Comparison of ENCODE assay signal across 12 cellular contexts in genomic region chr7:6159524-6160011, GRCh38. TPM values are rescaled to one million over a fixed set of nuclear protein-coding genes. Genes with fewer than 3 reads are reported as not detected.
DNase-seq lines count a peak whose midpoint lies in the region; ATAC-seq, FAIRE-seq and TF ChIP-seq lines count a peak whose summit lies in the region.
"Had no signal": no experiment of that assay in that cellular context is flagged by ENCODE, and none has a peak within 500 bp of the region (broad histone marks: within the 10 kb centered on the region; RNA-seq: fewer than 3 reads in every experiment).

No MANE protein-coding gene starts in this region.

- no peak overlapping the region for H2BK120ac ChIP-seq in mesenchymal stem cell (ENCODE audit: low read depth, low read length)

- ATAC-seq in K562, result no peak
- no peak for ATAC-seq in left colon

- H3K4me2 ChIP-seq in K562 (ENCODE audit: insufficient read depth, low read length) (no peak overlapping the region), mesenchymal stem cell (ENCODE audit: low read length, poor library complexity, severe bottlenecking) (no peak overlapping the region)

- H2BK5ac ChIP-seq in mesenchymal stem cell (ENCODE audit: low read depth, low read length, poor library complexity, severe bottlenecking), result no peak overlapping the region

- no peak overlapping the region for H2BK12ac ChIP-seq in mesenchymal stem cell (ENCODE audit: low read length in 2 of 2)

- H3K4me3 ChIP-seq in HUES48 (ENCODE audit: low read depth, low read length), result no peak overlapping the region
- H3K4me3 ChIP-seq in K562, result no peak overlapping the region
- peak overlapping the region in 1 of 2 experiments; percentile 22 for H3K4me3 ChIP-seq in mesenchymal stem cell (ENCODE audit: insufficient read depth in 1 of 2, low read depth in 1 of 2, low read length in 2 of 2)
- H3K4me3 ChIP-seq: hepatocyte, spleen had no signal

- H4K8ac ChIP-seq in mesenchymal stem cell (ENCODE audit: low read length), result peak overlapping the region; percentile 48

- H2BK15ac ChIP-seq in mesenchymal stem cell (ENCODE audit: low read depth, poor library complexity, severe bottlenecking), result no peak overlapping the region

- no peaks in the 10 kb centered on the region for H3K79me2 ChIP-seq in K562 (ENCODE audit: control insufficient read depth, insufficient read depth, low read length)
- H3K79me2 ChIP-seq: hepatocyte had no signal

- no peak overlapping the region for H2AFZ ChIP-seq in K562 (ENCODE audit: low read depth, low read length)
- H2AFZ ChIP-seq in mesenchymal stem cell (ENCODE audit: low read depth, low read length), result no peak overlapping the region
- H2AFZ ChIP-seq: hepatocyte had no signal

- H3K14ac ChIP-seq in mesenchymal stem cell (ENCODE audit: low read length in 2 of 2), result no peak overlapping the region

- no peak for TF ChIP-seq POLR2A in K562 (conservative IDR thresholded peaks at IDR 0.05)

- no peaks in the 10 kb centered on the region for H3K9me1 ChIP-seq in K562 (ENCODE audit: control insufficient read depth, insufficient read depth, low read length)

- CTCF ChIA-PET in K562 (lab: Yijun Ruan, JAX; ENCODE audit: low intra/inter-chr PET ratio), result interaction anchor here (1.4 kb wide), 1 partner anchor 163 kb away, joined by 11 read pairs; no protein-coding TSS in a partner anchor

- peaks cover 58% of the 10 kb centered on the region for H3K36me3 Mint-ChIP-seq in activated T-helper 2 cell treated with anti-CD3 and anti-CD28 coated beads, Interferon-gamma antibody, Interleukin-2, Interleukin-4, amounts not matched to agents 10 μg/mL and 5 μg/mL and 100 μg/mL, durations not matched to agents 14 hours and 24 hours and 36 hours (ENCODE audit: low read depth)
- peaks cover 42% of the 10 kb centered on the region for H3K36me3 Mint-ChIP-seq in activated CD4-positive, alpha-beta T cell treated with anti-CD3 and anti-CD28 coated beads, Interleukin-2, amount 10 ng/mL, durations not matched to agents 24 days and 14 days (ENCODE audit: low read depth)

- H4K91ac ChIP-seq in mesenchymal stem cell (ENCODE audit: low read length), result no peak overlapping the region

- peaks cover 11% of the 10 kb centered on the region for H3K4me1 Mint-ChIP-seq in activated T-helper 2 cell treated with anti-CD3 and anti-CD28 coated beads, Interferon-gamma antibody, Interleukin-2, Interleukin-4, amounts not matched to agents 10 μg/mL and 5 μg/mL and 100 μg/mL, durations not matched to agents 14 hours and 24 hours and 36 hours (ENCODE audit: low read depth)
- peaks cover 4% of the 10 kb centered on the region for H3K4me1 Mint-ChIP-seq in activated CD4-positive, alpha-beta T cell treated with anti-CD3 and anti-CD28 coated beads, Interleukin-2, amount 10 ng/mL, durations not matched to agents 24 days and 14 days
- H3K4me1 Mint-ChIP-seq: B cell had no signal

- no peak for TF ChIP-seq RAD21 in K562 (CRISPR knock-in tag; conservative IDR thresholded peaks at IDR 0.05 in 1 of 2, IDR thresholded peaks at IDR 0.05 in 1 of 2)

- DNase-seq in K562 (ENCODE audit: extremely low read depth in 1 of 4, low spot score in 3 of 4), result no peak
- DNase-seq in mesenchymal stem cell, result no peak
- no peak for DNase-seq in left colon
- DNase-seq in stimulated activated CD4-positive, alpha-beta T cell treated with anti-CD3 and anti-CD28 coated beads, Interleukin-4, amount 100 ng/mL, for 24 hours, result no peak
- DNase-seq in activated T-helper 2 cell treated with anti-CD3 and anti-CD28 coated beads, Interferon-gamma antibody, Interleukin-2, Interleukin-4, amounts not matched to agents 10 μg/mL and 5 μg/mL and 100 μg/mL, durations not matched to agents 14 hours and 24 hours and 36 hours (ENCODE audit: low spot score), result no peak
- no peak for DNase-seq in activated CD4-positive, alpha-beta T cell treated with anti-CD3 and anti-CD28 coated beads, Interleukin-2, amount 10 ng/mL, durations not matched to agents 24 days and 14 days
- DNase-seq: activated CD4-positive, alpha-beta T cell treated with anti-CD3 and anti-CD28 coated beads, Interleukin-2, amount 50 U/mL, for 4 hours; spleen had no signal

- TF ChIP-seq EP300 in K562 (IDR thresholded peaks at IDR 0.05; ENCODE audit: low read length), result no peak

- in situ Hi-C loops in K562 (cut with MboI), result no loop called here

- intact Hi-C loops in K562 (cut with micrococcal nuclease) (loop anchor here (1.0 kb wide), 1 partner anchor 164 kb away; no protein-coding TSS in a partner anchor), left colon (cut with DNase I, micrococcal nuclease) (loop anchor here (2.0 to 5.0 kb wide), 2 partner anchors 163 to 168 kb away; no protein-coding TSS in a partner anchor)
- intact Hi-C loops in activated T-helper 2 cell treated with anti-CD3 and anti-CD28 coated beads, Interferon-gamma antibody, Interleukin-2, Interleukin-4, amounts not matched to agents 10 μg/mL and 5 μg/mL and 100 μg/mL, durations not matched to agents 14 hours and 24 hours and 36 hours (cut with micrococcal nuclease), result no loop called here
- intact Hi-C loops in activated CD4-positive, alpha-beta T cell treated with anti-CD3 and anti-CD28 coated beads, Interleukin-2, amount 10 ng/mL, durations not matched to agents 24 days and 14 days (cut with micrococcal nuclease), result loop anchor here (10.0 kb wide), 1 partner anchor 165 kb away; no protein-coding TSS in a partner anchor

- H3K27me3 ChIP-seq in HUES48 (ENCODE audit: control insufficient read depth, insufficient read depth, low read length) (no peaks in the 10 kb centered on the region), K562 (ENCODE audit: control insufficient read depth in 2 of 2, insufficient read depth in 2 of 2, low read length in 2 of 2) (no peaks in the 10 kb centered on the region), mesenchymal stem cell (ENCODE audit: control insufficient read depth in 1 of 2, insufficient read depth in 1 of 2, low read length in 2 of 2) (no peaks in the 10 kb centered on the region)
- H3K27me3 ChIP-seq: hepatocyte, spleen had no signal

- no peak overlapping the region for H3K9ac ChIP-seq in HUES48 (ENCODE audit: low read depth, low read length)
- 0 out of 4 replicates have a peak overlapping the region, but pooled peaks of 1 of the 2 experiments have one; percentile 46 for H3K9ac ChIP-seq in K562 (ENCODE audit: insufficient read depth in 1 of 2, low read depth in 2 of 2, low read length in 2 of 2)
- peak overlapping the region; percentile 60 for H3K9ac ChIP-seq in mesenchymal stem cell (ENCODE audit: low read length)

- H3K9me3 ChIP-seq in HUES48 (ENCODE audit: control insufficient read depth, insufficient read depth, low read length), result no peaks in the 10 kb centered on the region
- H3K9me3 ChIP-seq in K562 (replicated peaks; ENCODE audit: control insufficient read depth, insufficient read depth, low read depth, low read length), result no peaks in the 10 kb centered on the region
- H3K9me3 ChIP-seq in mesenchymal stem cell (ENCODE audit: control insufficient read depth, low read length), result no peaks in the 10 kb centered on the region
- H3K9me3 ChIP-seq: spleen had no signal

- H3K27ac Mint-ChIP-seq in activated T-helper 2 cell treated with anti-CD3 and anti-CD28 coated beads, Interferon-gamma antibody, Interleukin-2, Interleukin-4, amounts not matched to agents 10 μg/mL and 5 μg/mL and 100 μg/mL, durations not matched to agents 14 hours and 24 hours and 36 hours, result no peak overlapping the region
- no peak overlapping the region for H3K27ac Mint-ChIP-seq in activated CD4-positive, alpha-beta T cell treated with anti-CD3 and anti-CD28 coated beads, Interleukin-2, amount 10 ng/mL, durations not matched to agents 24 days and 14 days
- H3K27ac Mint-ChIP-seq: B cell had no signal

- no peak for TF ChIP-seq CTCF in K562 (IDR thresholded peaks at IDR 0.05 in 2 of 3, conservative IDR thresholded peaks at IDR 0.05 in 1 of 3; ENCODE audit: insufficient read depth in 2 of 3, low read depth in 1 of 3, low read length in 3 of 3)

- H3K18ac ChIP-seq in mesenchymal stem cell (ENCODE audit: low read depth in 1 of 2, low read length in 2 of 2), result no peak overlapping the region

- no TSS peak for BruUV-seq in K562 (replicated peaks; lab: Mats Ljungman, UMichigan)

- peaks cover 30% of the 10 kb centered on the region for H3K79me1 ChIP-seq in mesenchymal stem cell (replicated peaks; ENCODE audit: low read length, poor library complexity, severe bottlenecking)

- H3K27me3 Mint-ChIP-seq in activated T-helper 2 cell treated with anti-CD3 and anti-CD28 coated beads, Interferon-gamma antibody, Interleukin-2, Interleukin-4, amounts not matched to agents 10 μg/mL and 5 μg/mL and 100 μg/mL, durations not matched to agents 14 hours and 24 hours and 36 hours (ENCODE audit: low read depth), result no peaks in the 10 kb centered on the region
- no peaks in the 10 kb centered on the region for H3K27me3 Mint-ChIP-seq in activated CD4-positive, alpha-beta T cell treated with anti-CD3 and anti-CD28 coated beads, Interleukin-2, amount 10 ng/mL, durations not matched to agents 24 days and 14 days
- H3K27me3 Mint-ChIP-seq: B cell had no signal

- no peak overlapping the region for H3K23ac ChIP-seq in mesenchymal stem cell (ENCODE audit: low read length in 2 of 2)

- peak overlapping the region; percentile 63 for H2AK5ac ChIP-seq in mesenchymal stem cell (ENCODE audit: low read length, severe bottlenecking)

- H3K4me3 Mint-ChIP-seq in activated T-helper 2 cell treated with anti-CD3 and anti-CD28 coated beads, Interferon-gamma antibody, Interleukin-2, Interleukin-4, amounts not matched to agents 10 μg/mL and 5 μg/mL and 100 μg/mL, durations not matched to agents 14 hours and 24 hours and 36 hours (ENCODE audit: low read depth), result no peak overlapping the region
- H3K4me3 Mint-ChIP-seq in activated CD4-positive, alpha-beta T cell treated with anti-CD3 and anti-CD28 coated beads, Interleukin-2, amount 10 ng/mL, durations not matched to agents 24 days and 14 days, result no peak overlapping the region
- H3K4me3 Mint-ChIP-seq: B cell had no signal

- POLR2A ChIA-PET in K562 (lab: Yijun Ruan, JAX), result interaction anchor here (0.6 to 1.1 kb wide), 3 partner anchors 15 to 271 kb away, joined by 3 to 4 read pairs (median 4); no protein-coding TSS in a partner anchor

- FAIRE-seq in K562 (lab: Jason Lieb, UNC), result no peak

- H3K4ac ChIP-seq in mesenchymal stem cell (ENCODE audit: low read depth in 1 of 2, low read length in 2 of 2), result no peak overlapping the region

- H3K36me3 ChIP-seq in HUES48 (ENCODE audit: control insufficient read depth, insufficient read depth, low read length) (peaks cover 83% of the 10 kb centered on the region), K562 (ENCODE audit: control insufficient read depth, insufficient read depth, low read length) (peaks cover 92% of the 10 kb centered on the region), mesenchymal stem cell (ENCODE audit: control insufficient read depth in 1 of 2, insufficient read depth in 2 of 2, low read depth in 1 of 2, low read length in 2 of 2) (peaks cover 75 to 88% of the 10 kb centered on the region in 2 experiments)

- 0 out of 2 replicates have a peak, but pooled peaks cover 8% of the 10 kb centered on the region for H4K20me1 ChIP-seq in K562 (replicated peaks; ENCODE audit: control insufficient read depth, insufficient read depth, low read length)

- H3K27ac ChIP-seq in HUES48 (ENCODE audit: low read depth, low read length) (peak overlapping the region; percentile 14), K562 (ENCODE audit: extremely low read depth, low read depth, low read length) (no peak overlapping the region), mesenchymal stem cell (ENCODE audit: low read length, poor library complexity, severe bottlenecking) (no peak overlapping the region), temporal lobe (ENCODE audit: low read depth, low read length) (peak overlapping the region; percentile 14)
- H3K27ac ChIP-seq: hepatocyte had no signal

- H3K9me3 Mint-ChIP-seq in activated T-helper 2 cell treated with anti-CD3 and anti-CD28 coated beads, Interferon-gamma antibody, Interleukin-2, Interleukin-4, amounts not matched to agents 10 μg/mL and 5 μg/mL and 100 μg/mL, durations not matched to agents 14 hours and 24 hours and 36 hours, result no peaks in the 10 kb centered on the region
- no peaks in the 10 kb centered on the region for H3K9me3 Mint-ChIP-seq in activated CD4-positive, alpha-beta T cell treated with anti-CD3 and anti-CD28 coated beads, Interleukin-2, amount 10 ng/mL, durations not matched to agents 24 days and 14 days

- H3K4me1 ChIP-seq in HUES48 (ENCODE audit: control insufficient read depth, insufficient read depth, low read length) (no peaks in the 10 kb centered on the region), K562 (replicated peaks in 1 of 2; ENCODE audit: control insufficient read depth in 2 of 2, insufficient read depth in 2 of 2, low read length in 2 of 2) (peaks cover 0 to 4% of the 10 kb centered on the region in 2 experiments; a peak in 1 of 5 replicates), mesenchymal stem cell (ENCODE audit: control insufficient read depth, insufficient read depth, low read depth, low read length) (peaks cover 3% of the 10 kb centered on the region)

- 92% methylated on average over 23 of the region's 23 CpGs for WGBS in K562 (ENCODE audit: insufficient coverage, low coverage, missing lambda C conversion rate)
- WGBS in mesenchymal stem cell, result 87% methylated on average over 23 of the region's 23 CpGs

RNA-seq across cellular contexts. Expression of gene USP42, which starts 54.8 kb away (rescaled TPM):
- 26.4 and 32.0 TPM in 2 replicates for total RNA-seq in K562 (2011; cell fraction: chromatin; rRNA removed; ENCODE audit: low replicate concordance)
- 12.8 and 13.8 TPM in 2 replicates for total RNA-seq in K562 (2011; cell fraction: nucleolus; rRNA removed)
- total RNA-seq in K562 (2011; cell fraction: nucleoplasm; rRNA removed), result 19.7 and 25.3 TPM in 2 replicates
- total RNA-seq in K562 (2014; rRNA removed) (5.4 and 8.2 TPM in 2 replicates), K562 (2014; rRNA removed; fragmentation: Illumina TruSeq; extraction: Trizol) (7.4 and 8.2 TPM in 2 replicates), K562 (2015; rRNA removed; fragmentation: Illumina TruSeq; extraction: Trizol) (6.6 and 7.0 TPM in 2 replicates), K562 (2021) (15.3 and 16.1 TPM in 2 replicates), temporal lobe (11.8 TPM), left colon (10 to 100 TPM in 1 of 2 donors, 1 to 10 TPM in 1; 9.9 to 11.6 TPM)
- polyA plus RNA-seq in K562 (2011; rRNA removed) (4.8 and 6.3 TPM in 2 replicates), K562 (2014; fragmentation: Illumina TruSeq; extraction: Trizol) (11.2 and 12.7 TPM in 2 replicates), K562 (2014; fragmentation: Nextera tagmentation; extraction: Ambion mirVana) (1 to 10 TPM; 2.1 to 4.1 TPM), K562 (2014; rRNA removed) (6.0 and 7.2 TPM in 2 replicates)
- polyA plus RNA-seq in K562 (2011; cell fraction: cytosol; rRNA removed), result 3.6 and 3.9 TPM in 2 replicates
- 10.5 and 13.4 TPM in 2 replicates for polyA plus RNA-seq in K562 (2011; cell fraction: nucleus; rRNA removed)
- 7.5 and 8.2 TPM in 2 replicates for polyA plus RNA-seq in K562 (2012)
- 7.5 and 9.2 TPM in 2 replicates for polyA minus RNA-seq in K562 (2011; rRNA and poly(A)+ RNA removed)
- 7.7 and 9.3 TPM in 2 replicates for polyA minus RNA-seq in K562 (2011; cell fraction: cytosol; rRNA and poly(A)+ RNA removed)
- polyA minus RNA-seq in K562 (2011; cell fraction: nucleus; rRNA and poly(A)+ RNA removed), result 4.6 and 5.9 TPM in 2 replicates
- 9.3 TPM for polyA plus RNA-seq in mesenchymal stem cell (2013, experiment 1 of 2)
- 9.6 TPM for polyA plus RNA-seq in mesenchymal stem cell (2013, experiment 2 of 2)
- 13.0 and 13.9 TPM in 2 replicates for total RNA-seq in activated T-helper 2 cell treated with anti-CD3 and anti-CD28 coated beads, Interferon-gamma antibody, Interleukin-2, Interleukin-4, amounts not matched to agents 10 μg/mL and 5 μg/mL and 100 μg/mL, durations not matched to agents 14 hours and 24 hours and 36 hours
- 16.6 and 17.0 TPM in 2 replicates for total RNA-seq in activated CD4-positive, alpha-beta T cell treated with anti-CD3 and anti-CD28 coated beads, Interleukin-2, amount 10 ng/mL, durations not matched to agents 24 days and 14 days

Comparison
In these comparisons a context has a peak if more than half of its experiments do, and no peak if none do; other contexts are left out.
1. H3K27ac ChIP-seq: peak in HUES48 (single experiment) and temporal lobe (single experiment); none in K562 (single experiment) and mesenchymal stem cell (single experiment).